In the genomic region with DNA sequence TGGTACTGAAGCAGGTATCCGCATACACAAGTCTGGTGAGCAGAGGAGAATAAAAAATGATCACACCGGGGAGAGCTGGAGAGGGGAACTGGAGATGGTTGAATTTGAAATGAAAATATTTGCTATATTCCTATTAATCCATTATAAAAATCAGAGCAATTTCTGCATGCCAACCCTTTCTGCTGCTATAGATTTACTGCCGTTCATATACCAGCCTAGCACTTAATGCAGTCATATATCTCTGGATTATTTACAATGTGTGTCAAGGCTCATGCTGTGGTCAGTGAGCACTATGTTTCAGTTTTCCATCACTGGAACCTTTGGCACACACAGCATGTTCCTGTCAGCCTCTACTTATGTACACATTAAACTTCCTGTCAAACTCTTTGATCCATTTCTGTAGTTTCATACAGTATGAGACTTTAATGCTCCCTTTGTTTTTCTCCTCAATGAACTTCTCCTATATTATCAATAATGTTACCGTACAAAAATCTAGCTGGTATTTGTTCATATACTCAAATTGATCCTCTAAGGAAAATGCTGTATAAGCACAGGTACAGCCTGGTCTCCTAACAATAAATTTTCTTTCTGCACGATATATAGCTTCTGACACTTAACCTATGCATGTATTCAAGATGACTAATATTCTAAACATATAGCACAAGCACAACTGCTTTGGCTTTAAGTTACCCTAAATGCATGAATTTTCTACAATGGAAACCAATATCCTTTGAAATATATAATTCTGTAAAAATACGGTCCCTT, we compare ENCODE assay signal across 23 cellular contexts. TPM values are rescaled to one million over a fixed set of nuclear protein-coding genes. Genes with fewer than 3 reads are reported as not detected.
DNase-seq lines count a peak whose midpoint lies in the region; ATAC-seq, FAIRE-seq and TF ChIP-seq lines count a peak whose summit lies in the region.
"Had no signal": no experiment of that assay in that cellular context is flagged by ENCODE, and none has a peak within 500 bp of the region (broad histone marks: within the 10 kb centered on the region; RNA-seq: fewer than 3 reads in every experiment).

No MANE protein-coding gene starts in this region.

- H3K36me3 ChIP-seq in bronchial epithelial cell (ENCODE audit: control insufficient read depth, insufficient read depth, low read length): no peaks in the 10 kb centered on the region
- H3K36me3 ChIP-seq: gastrocnemius medialis, uterus had no signal

- no peaks in the 10 kb centered on the region for H3K27me3 ChIP-seq in bronchial epithelial cell (ENCODE audit: control insufficient read depth, insufficient read depth, low read length)
- H3K27me3 ChIP-seq: cardiac muscle cell, dorsolateral prefrontal cortex, gastrocnemius medialis, suprapubic skin, uterus had no signal

- no peak for FAIRE-seq in bronchial epithelial cell (lab: Jason Lieb, UNC)
- FAIRE-seq: keratinocyte had no signal

- no peak overlapping the region for H3K4me3 ChIP-seq in bronchial epithelial cell (ENCODE audit: low read depth, low read length)
- H3K4me3 ChIP-seq: cardiac muscle cell, dorsolateral prefrontal cortex, gastrocnemius medialis, suprapubic skin, uterus had no signal

- no peak for ATAC-seq in GM21526 (IDR thresholded peaks at IDR 0.05; ENCODE audit: low FRiP score, unreplicated experiment)
- ATAC-seq: gastrocnemius medialis; naive thymus-derived CD4-positive, alpha-beta T cell; right cardiac atrium had no signal

- TF ChIP-seq CTCF in bronchial epithelial cell (IDR thresholded peaks at IDR 0.05; ENCODE audit: insufficient read depth, low read length, severe bottlenecking): no peak

- peak; percentile 70 for DNase-seq in DMS53 treated with DMSO at 0.1 percent for 48 hours (lab: John Stamatoyannopoulos, UW; ENCODE audit: unreplicated experiment)
- peak; percentile 24 for DNase-seq in NCI-H1417 treated with DMSO at 0.1 percent for 48 hours (lab: John Stamatoyannopoulos, UW)
- DNase-seq in bronchial epithelial cell (ENCODE audit: low read depth): peak; percentile 46
- DNase-seq in lung microvascular endothelial cell (ENCODE audit: low read depth in 2 of 2): peak; percentile 42 to 82
- DNase-seq in effector CD8-positive, alpha-beta T cell (lab: John Stamatoyannopoulos, UW): no peak
- no peak for DNase-seq in NCI-H2171 treated with DMSO at 0.1 percent for 48 hours (lab: John Stamatoyannopoulos, UW)
- no peak for DNase-seq in epidermal melanocyte (ENCODE audit: insufficient read length, low spot score)
- DNase-seq: activated CD4-positive, alpha-beta T cell treated with anti-CD3 and anti-CD28 coated beads, Interleukin-2, amount 10 ng/mL, durations not matched to agents 24 days and 14 days; activated effector memory CD4-positive, alpha-beta T cell treated with Interleukin-2 at 50 U/mL for 16 hours; dorsolateral prefrontal cortex; gastrocnemius medialis; GDM1; Karpas-422; mesendoderm; naive thymus-derived CD4-positive, alpha-beta T cell; NCI-H1092; NCI-H524 treated with DMSO at 0.1 percent for 48 hours; right cardiac atrium; uterus had no signal

RNA-seq across cellular contexts. Expression of a gene that starts 36.7 kb away (rescaled TPM):
- total RNA-seq in bronchial epithelial cell (10.8 and 14.6 TPM in 2 replicates), lung microvascular endothelial cell (8.9 and 10.1 TPM in 2 replicates)

Comparison
In these comparisons a context has a peak if more than half of its experiments do, and no peak if none do; other contexts are left out.
1. DNase-seq: peak in DMS53 treated with DMSO at 0.1 percent for 48 hours (single experiment), NCI-H1417 treated with DMSO at 0.1 percent for 48 hours (single experiment), bronchial epithelial cell (single experiment) and lung microvascular endothelial cell (2 of 2); none in effector CD8-positive, alpha-beta T cell (single experiment), NCI-H2171 treated with DMSO at 0.1 percent for 48 hours (single experiment) and epidermal melanocyte (single experiment).